In the genomic region with DNA sequence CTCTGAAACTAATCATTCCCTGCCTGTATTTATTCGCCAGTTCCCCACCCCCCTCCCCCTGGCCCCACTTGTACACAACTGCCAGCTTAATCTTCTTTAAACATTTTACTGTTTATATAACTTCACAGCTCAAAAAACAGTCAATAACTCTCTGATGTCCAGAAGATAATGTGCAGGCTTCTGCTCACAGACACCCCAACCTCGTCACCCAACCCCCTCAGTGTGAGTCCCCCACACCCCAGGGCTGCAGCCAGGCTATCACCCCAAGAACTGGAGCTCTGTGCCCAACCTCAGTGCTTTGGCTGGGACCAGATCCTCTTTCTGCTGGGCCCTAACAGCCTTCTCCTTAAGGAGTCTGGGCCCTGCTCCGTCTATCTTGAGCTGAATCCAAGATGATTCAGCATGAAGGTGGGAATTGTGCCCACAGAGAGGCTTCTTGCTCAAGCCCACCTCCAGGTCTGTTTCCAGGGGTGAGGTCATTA, we compare ENCODE assay signal across 1 cellular context.
TF ChIP-seq lines count a peak whose summit lies in the region.

No MANE protein-coding gene starts in this region.

TF ChIP-seq in IMR-90, 13 proteins besides CTCF, POLR2A, EP300 and RAD21:
- TF ChIP-seq MXI1 (IDR thresholded peaks at IDR 0.05; ENCODE audit: borderline replicate concordance, low read depth, low read length) (no peak), NFE2L2 (IDR thresholded peaks at IDR 0.05; ENCODE audit: low read depth, low read length) (peak; percentile 36; the same call in 1 of the 2 replicates), CEBPB (IDR thresholded peaks at IDR 0.05; ENCODE audit: low read depth, low read length) (peak; percentile 68; the same call in 1 of the 2 replicates)
